In genomic region chr1:83985048-83985447, GRCh38 we compare ENCODE assay signal across 27 cellular contexts. TPM values are rescaled to one million over a fixed set of nuclear protein-coding genes. Genes with fewer than 3 reads are reported as not detected.
A peak's percentile ranks its signal among the peaks of the same experiment; 100 is the strongest.
DNase-seq lines count a peak whose midpoint lies in the region; ATAC-seq, FAIRE-seq and TF ChIP-seq lines count a peak whose summit lies in the region.
"Had no signal": no experiment of that assay in that cellular context is flagged by ENCODE, and none has a peak within 500 bp of the region (broad histone marks: within the 10 kb centered on the region; RNA-seq: fewer than 3 reads in every experiment).

No MANE protein-coding gene starts in this region.

- no peak overlapping the region for H3K27ac ChIP-seq in body of pancreas
- no peak overlapping the region for H3K27ac ChIP-seq in right lobe of liver
- no peak overlapping the region for H3K27ac ChIP-seq in small intestine (ENCODE audit: low read depth in 1 of 2, low read length in 1 of 2)
- no peak overlapping the region for H3K27ac ChIP-seq in adrenal gland
- H3K27ac ChIP-seq: A549; BLaER1 treated with 17β-estradiol and CSF1 and Interleukin-3, amounts not matched to agents 10 nM and 100 nM had no signal

- H3K27me3 ChIP-seq in body of pancreas (no peaks in the 10 kb centered on the region), right lobe of liver (no peaks in the 10 kb centered on the region), small intestine (ENCODE audit: control insufficient read depth in 2 of 2, insufficient read depth in 2 of 2, low read length in 2 of 2) (no peaks in the 10 kb centered on the region), adrenal gland (no peaks in the 10 kb centered on the region)
- H3K27me3 ChIP-seq: BE2C; BLaER1 treated with 17β-estradiol and CSF1 and Interleukin-3, amounts not matched to agents 10 nM and 100 nM had no signal

- H3K4me1 ChIP-seq in body of pancreas (peaks cover 6% of the 10 kb centered on the region), right lobe of liver (no peaks in the 10 kb centered on the region), small intestine (ENCODE audit: control insufficient read depth in 2 of 2, insufficient read depth in 1 of 2, low read depth in 1 of 2, low read length in 1 of 2) (no peaks in the 10 kb centered on the region), adrenal gland (replicated peaks in 1 of 2) (no peaks in the 10 kb centered on the region)
- H3K4me1 ChIP-seq: A549; BE2C; BLaER1 treated with 17β-estradiol and CSF1 and Interleukin-3, amounts not matched to agents 10 nM and 100 nM; HAP-1 had no signal

- WGBS in body of pancreas, 2 donors: 51 to 57% methylated on average over 3 of the region's 3 CpGs
- 42% methylated on average over 3 of the region's 3 CpGs for WGBS in right lobe of liver (ENCODE audit: insufficient coverage, low coverage, low lambda C conversion rate, missing lambda C conversion rate)
- WGBS in small intestine, 3 donors: 35 to 77% (median 58%) methylated on average over 3 of the region's 3 CpGs
- WGBS in adrenal gland, 4 donors: 80 to 97% (median 91%) methylated on average over 3 of the region's 3 CpGs

- ATAC-seq in body of pancreas (peak; percentile 63), left lobe of liver (peak; percentile 94), right lobe of liver (peak; percentile 85 to 97 (median 92)), Right ventricle myocardium inferior (no peak)
- ATAC-seq: A549, GM12878 had no signal

- TF ChIP-seq POLR2A in body of pancreas (IDR thresholded peaks at IDR 0.05) (no peak), right lobe of liver (IDR thresholded peaks at IDR 0.05) (no peak), adrenal gland (IDR thresholded peaks at IDR 0.05) (no peak)

- intact Hi-C loops in body of pancreas (cut with DNase I) (no loop called here), right lobe of liver (cut with DNase I) (no loop called here), adrenal gland (cut with DNase I) (no loop called here), Right ventricle myocardium inferior (cut with DNase I) (no loop called here)

- no peak overlapping the region for H3K4me3 ChIP-seq in body of pancreas
- H3K4me3 ChIP-seq in right lobe of liver: no peak overlapping the region
- H3K4me3 ChIP-seq in small intestine (ENCODE audit: low read depth in 1 of 2, low read length in 2 of 2): no peak overlapping the region
- H3K4me3 ChIP-seq in adrenal gland: no peak overlapping the region
- H3K4me3 ChIP-seq: A549; BLaER1 treated with 17β-estradiol and CSF1 and Interleukin-3, amounts not matched to agents 10 nM and 100 nM; GM12878; HAP-1 had no signal

- H3K9me3 ChIP-seq in body of pancreas (no peaks in the 10 kb centered on the region), right lobe of liver (peaks cover 0 to 12% (median 0%) of the 10 kb centered on the region in 4 donors), small intestine (ENCODE audit: control insufficient read depth, low read depth) (no peaks in the 10 kb centered on the region), adrenal gland (replicated peaks in 1 of 3) (no peaks in the 10 kb centered on the region)
- H3K9me3 ChIP-seq: BE2C had no signal

- no peak for TF ChIP-seq CTCF in body of pancreas (IDR thresholded peaks at IDR 0.05)
- no peak for TF ChIP-seq CTCF in right lobe of liver (IDR thresholded peaks at IDR 0.05)
- no peak for TF ChIP-seq CTCF in adrenal gland (IDR thresholded peaks at IDR 0.05)

- DNase-seq in body of pancreas (peak; percentile 5 to 51 (median 24)), left lobe of liver (ENCODE audit: low spot score) (peak; percentile 71), right lobe of liver (peak; percentile 28 to 75 (median 65)), small intestine (peak; percentile 35), adrenal gland (no peak), Right ventricle myocardium inferior (ENCODE audit: missing footprints) (no peak), activated gamma-delta T cell treated with Interleukin-2 at 50 U/mL for 16 hours (no peak), kidney tubule cell (ENCODE audit: low spot score) (no peak)
- DNase-seq: 8988T; ACHN; AML-193; BE2C; CD4-positive, alpha-beta T cell; CD8-positive, alpha-beta memory T cell; DMS 273 treated with DMSO at 0.1 percent for 48 hours; DMS79; EL; GDM1; GOT3; HFFc6 had no signal

- H3K36me3 ChIP-seq in body of pancreas (replicated peaks in 1 of 2; ENCODE audit: insufficient read depth in 1 of 2, low read depth in 2 of 2) (no peaks in the 10 kb centered on the region), right lobe of liver (no peaks in the 10 kb centered on the region), small intestine (ENCODE audit: control insufficient read depth in 2 of 2, insufficient read depth in 2 of 2, low read length in 2 of 2) (no peaks in the 10 kb centered on the region), adrenal gland (replicated peaks in 1 of 2) (no peaks in the 10 kb centered on the region)
- H3K36me3 ChIP-seq: BE2C; BLaER1 treated with 17β-estradiol and CSF1 and Interleukin-3, amounts not matched to agents 10 nM and 100 nM; HAP-1 had no signal

- FAIRE-seq in small intestine (lab: Jason Lieb, UNC): no peak
- FAIRE-seq: A549, D721Med, GM12878, GM19239, H54 had no signal

RNA-seq across cellular contexts. Expression of gene TTLL7, which starts 13.9 kb away (rescaled TPM):
- total RNA-seq in body of pancreas (10 to 100 TPM; 25.7 to 29.0 TPM), left lobe of liver (7.5 TPM), right lobe of liver (1 to 10 TPM in 5 of 6 experiments, under 1 TPM in 1; 0.92 to 7.2 (median 3.9) TPM), adrenal gland (1 to 10 TPM in 5 of 8 donors, under 1 TPM in 3; 0.06 to 6.3 (median 1.9) TPM), Right ventricle myocardium inferior (3.7 TPM)
- polyA plus RNA-seq in small intestine (1 to 10 TPM in 1 of 3 donors, under 1 TPM in 1, not detected in 1; 0.54 to 1.6 TPM), adrenal gland (1 to 10 TPM; 2.4 to 7.6 (median 5.2) TPM)
- total RNA-seq: CD4-positive, alpha-beta T cell had no signal

Comparison
In these comparisons a context has a peak if more than half of its experiments do, and no peak if none do; other contexts are left out.
1. DNase-seq: peak in body of pancreas (4 of 4), left lobe of liver (single experiment), right lobe of liver (3 of 3) and small intestine (single experiment); none in adrenal gland (0 of 7), Right ventricle myocardium inferior (single experiment), activated gamma-delta T cell treated with Interleukin-2 at 50 U/mL for 16 hours (single experiment) and kidney tubule cell (single experiment).